28 cellular contexts compared by ENCODE assay signal in genomic region chr6:63839485-63839884, GRCh38.
DNase-seq lines count a peak whose midpoint lies in the region; ATAC-seq and TF ChIP-seq lines count a peak whose summit lies in the region.
"Had no signal": no experiment of that assay in that cellular context is flagged by ENCODE, and none has a peak within 500 bp of the region (broad histone marks: within the 10 kb centered on the region; RNA-seq: fewer than 3 reads in every experiment).

No MANE protein-coding gene starts in this region.

- no peak for ATAC-seq in stimulated activated memory B cell treated with anti-CD40 and anti-IgM and Interleukin-4, amounts not matched to agents 10 μg/mL and 1 μg/mL and 100 μg/mL, for 72 hours
- ATAC-seq: activated naive CD4-positive, alpha-beta T cell treated with anti-CD3 and anti-CD28 coated beads, Interleukin-2, amount 50 U/mL, for 72 hours; activated T-helper 17 cell treated with anti-CD3 and anti-CD28 coated beads, Interleukin-2, amount 50 U/mL, for 72 hours; naive thymus-derived CD4-positive, alpha-beta T cell; Panc1 had no signal

- DNase-seq in H4 (ENCODE audit: low spot score) (peak; percentile 90), M059J (ENCODE audit: low read depth) (peak; percentile 79), cardiac fibroblast (ENCODE audit: low read depth in 2 of 2) (peak; percentile 43 to 69), iris pigment epithelial cell (ENCODE audit: low read depth) (peak; percentile 38), NCI-H526 treated with DMSO at 0.1 percent for 48 hours (lab: John Stamatoyannopoulos, UW) (no peak), NOMO-1 (lab: John Stamatoyannopoulos, UW; ENCODE audit: unreplicated experiment in 2 of 2) (no peak), islet precursor cell (no peak)
- DNase-seq: activated CD4-positive, alpha-beta T cell treated with anti-CD3 and anti-CD28 coated beads, Interleukin-2, amount 50 U/mL, for 4 hours; aorta; DMS79 treated with DMSO at 0.1 percent for 48 hours; H9; hypothalamus; immature natural killer cell; KG1; naive thymus-derived CD4-positive, alpha-beta T cell; NCI-H1436; NCI-H510A; NK-92 treated with Interleukin-12 subunit alpha and Interleukin-12 subunit beta, amount 100 ng/mL, for 24 hours; SIG-M5 had no signal

- no peak overlapping the region for H3K4me3 Mint-ChIP-seq in stimulated activated memory B cell treated with anti-CD40 and anti-IgM and Interleukin-4, amounts not matched to agents 10 μg/mL and 1 μg/mL and 100 μg/mL, for 72 hours
- H3K4me3 Mint-ChIP-seq: activated T-helper 17 cell treated with anti-CD3 and anti-CD28 coated beads, Interleukin-2, amount 50 U/mL, for 72 hours; H9; immature natural killer cell; mesothelial cell of epicardium; naive thymus-derived CD4-positive, alpha-beta T cell; stimulated activated naive CD8-positive, alpha-beta T cell treated with anti-CD3 and anti-CD28 coated beads, Interleukin-15, Interleukin-2, amounts not matched to agents 100 ng/mL and 50 ng/mL, for 24 hours had no signal

- H3K27me3 Mint-ChIP-seq in stimulated activated memory B cell treated with anti-CD40 and anti-IgM and Interleukin-4, amounts not matched to agents 10 μg/mL and 1 μg/mL and 100 μg/mL, for 72 hours: no peaks in the 10 kb centered on the region
- H3K27me3 Mint-ChIP-seq: stimulated activated naive CD8-positive, alpha-beta T cell treated with anti-CD3 and anti-CD28 coated beads, Interleukin-15, Interleukin-2, amounts not matched to agents 100 ng/mL and 50 ng/mL, for 24 hours had no signal

- no peaks in the 10 kb centered on the region for H3K4me1 Mint-ChIP-seq in stimulated activated memory B cell treated with anti-CD40 and anti-IgM and Interleukin-4, amounts not matched to agents 10 μg/mL and 1 μg/mL and 100 μg/mL, for 72 hours
- H3K4me1 Mint-ChIP-seq: activated T-helper 17 cell treated with anti-CD3 and anti-CD28 coated beads, Interleukin-2, amount 50 U/mL, for 72 hours; H9; immature natural killer cell; naive thymus-derived CD4-positive, alpha-beta T cell had no signal

- peaks cover 4% of the 10 kb centered on the region for H3K9me3 Mint-ChIP-seq in stimulated activated memory B cell treated with anti-CD40 and anti-IgM and Interleukin-4, amounts not matched to agents 10 μg/mL and 1 μg/mL and 100 μg/mL, for 72 hours
- H3K9me3 Mint-ChIP-seq: stimulated activated naive CD8-positive, alpha-beta T cell treated with anti-CD3 and anti-CD28 coated beads, Interleukin-15, Interleukin-2, amounts not matched to agents 100 ng/mL and 50 ng/mL, for 24 hours had no signal

- H3K27ac Mint-ChIP-seq in stimulated activated memory B cell treated with anti-CD40 and anti-IgM and Interleukin-4, amounts not matched to agents 10 μg/mL and 1 μg/mL and 100 μg/mL, for 72 hours: no peak overlapping the region
- H3K27ac Mint-ChIP-seq: activated naive CD4-positive, alpha-beta T cell treated with anti-CD3 and anti-CD28 coated beads, Interleukin-2, amount 50 U/mL, for 72 hours; activated T-helper 17 cell treated with anti-CD3 and anti-CD28 coated beads, Interleukin-2, amount 50 U/mL, for 72 hours; H9; immature natural killer cell; mesothelial cell of epicardium; naive thymus-derived CD4-positive, alpha-beta T cell; stimulated activated naive CD8-positive, alpha-beta T cell treated with anti-CD3 and anti-CD28 coated beads, Interleukin-15, Interleukin-2, amounts not matched to agents 100 ng/mL and 50 ng/mL, for 24 hours had no signal

- H3K36me3 Mint-ChIP-seq in stimulated activated memory B cell treated with anti-CD40 and anti-IgM and Interleukin-4, amounts not matched to agents 10 μg/mL and 1 μg/mL and 100 μg/mL, for 72 hours: no peaks in the 10 kb centered on the region
- H3K36me3 Mint-ChIP-seq: activated naive CD4-positive, alpha-beta T cell treated with anti-CD3 and anti-CD28 coated beads, Interleukin-2, amount 50 U/mL, for 72 hours; immature natural killer cell; mesothelial cell of epicardium; naive thymus-derived CD4-positive, alpha-beta T cell had no signal

- H3K4me3 ChIP-seq in cardiac fibroblast (replicated peaks in 1 of 2; ENCODE audit: low read depth in 2 of 2, low read length in 2 of 2): no peak overlapping the region
- H3K4me3 ChIP-seq: BLaER1 treated with 17β-estradiol and CSF1 and Interleukin-3, amounts not matched to agents 10 nM and 100 nM; prostate gland; vagina had no signal

- no peak for TF ChIP-seq CTCF in cardiac fibroblast (IDR thresholded peaks at IDR 0.05; ENCODE audit: low read depth, low read length)

Comparison
In these comparisons a context has a peak if more than half of its experiments do, and no peak if none do; other contexts are left out.
1. DNase-seq: peak in H4 (single experiment), M059J (single experiment), cardiac fibroblast (2 of 2) and iris pigment epithelial cell (single experiment); none in NCI-H526 treated with DMSO at 0.1 percent for 48 hours (single experiment), NOMO-1 (0 of 2) and islet precursor cell (single experiment).